ENCODE assay signal across 22 cellular contexts in the genomic region with DNA sequence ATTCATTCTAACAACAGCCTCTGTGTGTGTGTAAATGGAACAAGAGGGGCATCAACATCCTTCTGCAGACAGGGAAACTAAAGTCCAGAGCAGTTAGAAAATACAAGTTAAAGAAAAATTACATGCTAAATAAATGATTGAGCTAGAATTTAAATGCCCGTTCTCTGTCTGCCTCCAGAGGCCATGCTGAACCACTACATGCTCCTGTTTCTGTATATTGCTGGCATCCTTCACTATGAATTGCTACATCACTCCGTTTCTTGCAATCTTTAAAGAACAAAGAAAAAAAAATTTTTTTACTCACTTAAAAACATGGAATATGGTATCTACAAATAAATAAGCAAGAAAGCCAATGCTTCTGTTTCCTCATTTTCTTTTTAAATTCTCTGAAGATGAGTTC. TPM values are rescaled to one million over a fixed set of nuclear protein-coding genes. Genes with fewer than 3 reads are reported as not detected.
DNase-seq lines count a peak whose midpoint lies in the region; ATAC-seq and TF ChIP-seq lines count a peak whose summit lies in the region.
"Had no signal": no experiment of that assay in that cellular context is flagged by ENCODE, and none has a peak within 500 bp of the region (broad histone marks: within the 10 kb centered on the region; RNA-seq: fewer than 3 reads in every experiment).

No MANE protein-coding gene starts in this region.

- no peaks in the 10 kb centered on the region for H3K4me1 ChIP-seq in A673 (ENCODE audit: insufficient read depth, low read length, poor library complexity, severe bottlenecking)
- no peaks in the 10 kb centered on the region for H3K4me1 ChIP-seq in naive thymus-derived CD4-positive, alpha-beta T cell (ENCODE audit: control insufficient read depth in 2 of 2, insufficient read depth in 2 of 2, low read length in 2 of 2)
- H3K4me1 ChIP-seq: body of pancreas, left lung had no signal

- H3K27ac Mint-ChIP-seq in naive thymus-derived CD4-positive, alpha-beta T cell, result no peak overlapping the region
- H3K27ac Mint-ChIP-seq: dendritic cell treated with granulocyte-macrophage colony-stimulating factor and Interleukin-4, amounts not matched to agents 40 ng/mL and 50 ng/mL, for 4 days had no signal

- DNase-seq in A673 (ENCODE audit: low spot score), result no peak
- DNase-seq in RWPE1 (ENCODE audit: low spot score), result no peak
- peak; percentile 43 for DNase-seq in fibroblast of mammary gland (ENCODE audit: low read depth)
- no peak for DNase-seq in activated T-cell treated with anti-CD3 and anti-CD28 coated beads, Interleukin-2, amount 50 U/mL, for 4 hours
- no peak for DNase-seq in stimulated activated CD4-positive, alpha-beta T cell treated with anti-CD3 and anti-CD28 coated beads, Interleukin-4, amount 100 ng/mL, for 24 hours
- DNase-seq in naive thymus-derived CD4-positive, alpha-beta T cell, result no peak
- DNase-seq: activated naive CD4-positive, alpha-beta T cell treated with Interleukin-2 at 50 U/mL for 16 hours; body of pancreas; Calu3; glutamatergic neuron; left lung; NCI-H526 treated with DMSO at 0.1 percent for 48 hours; right cardiac atrium; stomach had no signal

- H3K4me3 ChIP-seq in A673 (ENCODE audit: low read depth, low read length, poor library complexity, severe bottlenecking), result no peak overlapping the region
- no peak overlapping the region for H3K4me3 ChIP-seq in fibroblast of mammary gland (ENCODE audit: control insufficient read depth, low read depth, low read length)
- H3K4me3 ChIP-seq in naive thymus-derived CD4-positive, alpha-beta T cell (ENCODE audit: low read length), result no peak overlapping the region
- H3K4me3 ChIP-seq: body of pancreas, left lung, stomach had no signal

- no peaks in the 10 kb centered on the region for H3K27me3 Mint-ChIP-seq in activated T-cell treated with anti-CD3 and anti-CD28 coated beads, Interleukin-2, amount 50 U/mL, for 4 hours (ENCODE audit: low read depth)
- H3K27me3 Mint-ChIP-seq in naive thymus-derived CD4-positive, alpha-beta T cell, result peaks cover 0 to 3% (median 0%) of the 10 kb centered on the region in 5 donors

- no peak overlapping the region for H3K27ac ChIP-seq in A673 (ENCODE audit: low read depth, low read length, poor library complexity, severe bottlenecking)
- no peak overlapping the region for H3K27ac ChIP-seq in C4-2B
- H3K27ac ChIP-seq in RWPE1, result no peak overlapping the region
- no peak overlapping the region for H3K27ac ChIP-seq in naive thymus-derived CD4-positive, alpha-beta T cell (ENCODE audit: low read depth, low read length)
- H3K27ac ChIP-seq: body of pancreas, left lung, neutrophil, stomach had no signal

- H3K4me3 Mint-ChIP-seq in activated T-cell treated with anti-CD3 and anti-CD28 coated beads, Interleukin-2, amount 50 U/mL, for 4 hours, result no peak overlapping the region
- H3K4me3 Mint-ChIP-seq in naive thymus-derived CD4-positive, alpha-beta T cell, result no peak overlapping the region
- H3K4me3 Mint-ChIP-seq: activated CD4-positive, alpha-beta T cell treated with anti-CD3 and anti-CD28 coated beads, Interleukin-2, amount 10 ng/mL, durations not matched to agents 24 days and 14 days; dendritic cell treated with granulocyte-macrophage colony-stimulating factor and Interleukin-4, amounts not matched to agents 40 ng/mL and 50 ng/mL, for 4 days had no signal

- H3K9me3 Mint-ChIP-seq in activated T-cell treated with anti-CD3 and anti-CD28 coated beads, Interleukin-2, amount 50 U/mL, for 4 hours, result no peaks in the 10 kb centered on the region
- H3K9me3 Mint-ChIP-seq in naive thymus-derived CD4-positive, alpha-beta T cell, result peaks cover 0 to 4% (median 0%) of the 10 kb centered on the region in 11 donors
- H3K9me3 Mint-ChIP-seq: activated CD4-positive, alpha-beta T cell treated with anti-CD3 and anti-CD28 coated beads, Interleukin-2, amount 10 ng/mL, durations not matched to agents 24 days and 14 days; dendritic cell treated with granulocyte-macrophage colony-stimulating factor and Interleukin-4, amounts not matched to agents 40 ng/mL and 50 ng/mL, for 4 days had no signal

- CTCF ChIA-PET in A673 (lab: Charles Lee), result no interaction called here
- CTCF ChIA-PET in RWPE1 (lab: Yijun Ruan, JAX), result interaction anchor here (0.7 to 1.2 kb wide), 2 partner anchors 186 to 430 kb away, joined by 4 to 5 read pairs; no protein-coding TSS in a partner anchor
- CTCF ChIA-PET in naive thymus-derived CD4-positive, alpha-beta T cell (lab: Charles Lee), result interaction anchor here (13.1 kb wide), 1 partner anchor 186 kb away, joined by 273 read pairs; no protein-coding TSS in a partner anchor

- peak; percentile 17; the same call in 1 of the 2 replicates for TF ChIP-seq CTCF in A673 (conservative IDR thresholded peaks at IDR 0.05; ENCODE audit: low read depth, low read length)
- peak; percentile 28 for TF ChIP-seq CTCF in C4-2B (conservative IDR thresholded peaks at IDR 0.05)
- 0 out of 2 replicates have a peak, but pooled peaks have one; percentile 14 for TF ChIP-seq CTCF in RWPE1 (conservative IDR thresholded peaks at IDR 0.05; ENCODE audit: low read depth)
- TF ChIP-seq CTCF in fibroblast of mammary gland (conservative IDR thresholded peaks at IDR 0.05; ENCODE audit: control insufficient read depth, insufficient read depth, low read depth, low read length), result peak; percentile 38

- POLR2A ChIA-PET in A673 (lab: Charles Lee; ENCODE audit: low non-redundant PET) (no interaction called here), RWPE1 (lab: Yijun Ruan, JAX; ENCODE audit: low non-redundant PET) (no interaction called here)
- POLR2A ChIA-PET in naive thymus-derived CD4-positive, alpha-beta T cell (lab: Charles Lee), result no interaction called here

- peaks cover 27% of the 10 kb centered on the region for H3K4me1 Mint-ChIP-seq in activated T-cell treated with anti-CD3 and anti-CD28 coated beads, Interleukin-2, amount 50 U/mL, for 4 hours (ENCODE audit: low read depth)
- H3K4me1 Mint-ChIP-seq in naive thymus-derived CD4-positive, alpha-beta T cell, result peaks cover 0 to 16% (median 0%) of the 10 kb centered on the region in 7 donors

- intact Hi-C loops in A673 (cut with micrococcal nuclease; ENCODE audit: unreplicated experiment), result loop anchor here (10.0 kb wide), 1 partner anchor 973 kb away; no protein-coding TSS in a partner anchor
- intact Hi-C loops in naive thymus-derived CD4-positive, alpha-beta T cell (cut with micrococcal nuclease), result loop anchor here in 1 of 2 donors (10.0 kb wide), 1 partner anchor 753 kb away; no protein-coding TSS in a partner anchor

- H3K9me3 ChIP-seq in A673 (ENCODE audit: low read depth, low read length, poor library complexity, severe bottlenecking), result no peaks in the 10 kb centered on the region
- no peaks in the 10 kb centered on the region for H3K9me3 ChIP-seq in naive thymus-derived CD4-positive, alpha-beta T cell (ENCODE audit: control insufficient read depth in 2 of 3, low read length in 3 of 3)
- H3K9me3 ChIP-seq: body of pancreas, left lung, neutrophil, stomach had no signal

- H3K27me3 ChIP-seq in A673 (replicated peaks; ENCODE audit: insufficient read depth, low read depth, low read length, poor library complexity), result no peaks in the 10 kb centered on the region
- no peaks in the 10 kb centered on the region for H3K27me3 ChIP-seq in naive thymus-derived CD4-positive, alpha-beta T cell (ENCODE audit: control insufficient read depth in 2 of 2, insufficient read depth in 2 of 2, low read length in 2 of 2)
- H3K27me3 ChIP-seq: body of pancreas, left lung, stomach had no signal

- H3K36me3 Mint-ChIP-seq in activated T-cell treated with anti-CD3 and anti-CD28 coated beads, Interleukin-2, amount 50 U/mL, for 4 hours (ENCODE audit: insufficient read depth), result no peaks in the 10 kb centered on the region
- H3K36me3 Mint-ChIP-seq in naive thymus-derived CD4-positive, alpha-beta T cell, result no peaks in the 10 kb centered on the region

- no peak for ATAC-seq in GM21381 (IDR thresholded peaks at IDR 0.05; ENCODE audit: unreplicated experiment)
- no peak for ATAC-seq in activated T-cell treated with anti-CD3 and anti-CD28 coated beads, Interleukin-2, amount 50 U/mL, for 4 hours
- ATAC-seq in naive thymus-derived CD4-positive, alpha-beta T cell, result no peak
- ATAC-seq: body of pancreas, HCT116, left lung, Panc1 had no signal

- H3K36me3 ChIP-seq in A673 (ENCODE audit: insufficient read depth, low read length, poor library complexity, severe bottlenecking), result no peaks in the 10 kb centered on the region
- H3K36me3 ChIP-seq in naive thymus-derived CD4-positive, alpha-beta T cell (ENCODE audit: control insufficient read depth in 2 of 3, insufficient read depth in 3 of 3, low read length in 3 of 3), result no peaks in the 10 kb centered on the region
- H3K36me3 ChIP-seq: left lung, neutrophil, stomach had no signal

- BruUV-seq in A673 (replicated peaks; lab: Mats Ljungman, UMichigan), result no TSS peak

RNA-seq across cellular contexts. Expression of a gene that starts 47.9 kb away (rescaled TPM):
- not detected in 2 replicates for total RNA-seq in A673 (2021)
- not detected for total RNA-seq in activated T-cell treated with anti-CD3 and anti-CD28 coated beads, Interleukin-2, amount 50 U/mL, for 4 hours
- total RNA-seq in naive thymus-derived CD4-positive, alpha-beta T cell, result 1 to 10 TPM in 2 of 5 experiments, under 1 TPM in 3; 0.19 to 1.9 (median 0.74) TPM
- polyA plus RNA-seq in naive thymus-derived CD4-positive, alpha-beta T cell, result under 1 TPM in 1 of 2 donors, not detected in 1; 0.37 TPM
- total RNA-seq: activated CD4-positive, alpha-beta T cell treated with anti-CD3 and anti-CD28 coated beads, Interleukin-2, amount 10 ng/mL, durations not matched to agents 24 days and 14 days; Calu3; mononuclear cell had no signal
